8 cellular contexts compared by ENCODE assay signal in the genomic region with DNA sequence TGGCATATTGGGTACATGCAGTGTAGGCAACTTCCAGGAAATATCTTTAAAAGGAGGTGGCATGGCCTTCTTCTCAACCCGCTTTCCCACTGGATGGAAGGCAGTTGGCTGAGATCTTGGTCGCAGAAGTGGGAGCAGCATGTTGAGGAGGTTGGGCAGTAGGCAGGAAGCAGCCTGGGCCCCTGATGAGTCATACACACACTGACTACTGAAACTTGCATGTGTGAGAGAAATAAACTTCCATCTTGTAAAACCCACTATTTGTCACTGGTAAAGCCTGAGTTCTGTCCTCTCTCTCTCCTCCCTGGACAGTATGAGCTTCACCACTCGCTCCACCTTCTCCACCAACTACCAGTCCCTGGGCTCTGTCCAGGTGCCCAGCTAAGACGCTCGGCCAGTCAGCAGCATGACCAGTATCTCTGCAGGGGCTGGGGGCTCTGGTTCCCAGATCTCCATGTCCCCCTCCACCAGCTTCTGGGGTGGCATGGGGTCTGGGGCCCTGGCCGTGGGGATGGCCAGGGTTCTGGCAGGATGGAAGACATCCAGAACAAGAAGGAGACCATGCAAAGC.
DNase-seq lines count a peak whose midpoint lies in the region; ATAC-seq lines count a peak whose summit lies in the region.

No MANE protein-coding gene starts in this region.

- no peaks in the 10 kb centered on the region for H3K36me3 Mint-ChIP-seq in activated T-cell treated with anti-CD3 and anti-CD28 coated beads, Interleukin-2, amount 50 U/mL, for 72 hours (ENCODE audit: insufficient read depth in 2 of 2)
- no peaks in the 10 kb centered on the region for H3K36me3 Mint-ChIP-seq in activated T-cell treated with anti-CD3 and anti-CD28 coated beads, Interleukin-2, amount 50 U/mL, for 4 hours (ENCODE audit: insufficient read depth)

- H3K9me3 Mint-ChIP-seq in activated T-cell treated with anti-CD3 and anti-CD28 coated beads, Interleukin-2, amount 50 U/mL, for 72 hours, result peaks cover 6% of the 10 kb centered on the region in 2 donors
- peaks cover 16% of the 10 kb centered on the region for H3K9me3 Mint-ChIP-seq in activated T-cell treated with anti-CD3 and anti-CD28 coated beads, Interleukin-2, amount 50 U/mL, for 4 hours

- H3K4me3 Mint-ChIP-seq in activated T-cell treated with anti-CD3 and anti-CD28 coated beads, Interleukin-2, amount 50 U/mL, for 72 hours, result no peak overlapping the region
- no peak overlapping the region for H3K4me3 Mint-ChIP-seq in activated T-cell treated with anti-CD3 and anti-CD28 coated beads, Interleukin-2, amount 50 U/mL, for 4 hours

- H3K4me1 Mint-ChIP-seq in activated T-cell treated with anti-CD3 and anti-CD28 coated beads, Interleukin-2, amount 50 U/mL, for 72 hours (ENCODE audit: low read depth), result peaks cover 13% of the 10 kb centered on the region
- H3K4me1 Mint-ChIP-seq in activated T-cell treated with anti-CD3 and anti-CD28 coated beads, Interleukin-2, amount 50 U/mL, for 4 hours (ENCODE audit: low read depth), result no peaks in the 10 kb centered on the region

- H3K27me3 Mint-ChIP-seq in activated T-cell treated with anti-CD3 and anti-CD28 coated beads, Interleukin-2, amount 50 U/mL, for 72 hours (ENCODE audit: low read depth), result peaks cover 13% of the 10 kb centered on the region
- H3K27me3 Mint-ChIP-seq in activated T-cell treated with anti-CD3 and anti-CD28 coated beads, Interleukin-2, amount 50 U/mL, for 4 hours (ENCODE audit: low read depth), result peaks cover 7% of the 10 kb centered on the region

- no peak overlapping the region for H3K27ac Mint-ChIP-seq in activated T-cell treated with anti-CD3 and anti-CD28 coated beads, Interleukin-2, amount 50 U/mL, for 72 hours

- ATAC-seq in activated T-cell treated with anti-CD3 and anti-CD28 coated beads, Interleukin-2, amount 50 U/mL, for 72 hours (replicated peaks in 1 of 2), result peak; percentile 53 to 65
- no peak for ATAC-seq in activated T-cell treated with anti-CD3 and anti-CD28 coated beads, Interleukin-2, amount 50 U/mL, for 4 hours
- peak; percentile 100 for ATAC-seq in HG02884 (IDR thresholded peaks at IDR 0.05; ENCODE audit: unreplicated experiment)
- peak; percentile 65 for ATAC-seq in stimulated activated naive CD8-positive, alpha-beta T cell treated with anti-CD3 and anti-CD28 coated beads, Interleukin-15, Interleukin-2, amounts not matched to agents 100 U/mL and 50 U/mL, for 24 hours

- DNase-seq in activated T-cell treated with anti-CD3 and anti-CD28 coated beads, Interleukin-2, amount 50 U/mL, for 72 hours, result peak; percentile 6 to 14
- no peak for DNase-seq in activated T-cell treated with anti-CD3 and anti-CD28 coated beads, Interleukin-2, amount 50 U/mL, for 4 hours
- DNase-seq in OCI-M1 (lab: John Stamatoyannopoulos, UW) (peak; percentile 5), germinal center (ENCODE audit: low spot score) (no peak), NCI-H2227 (lab: John Stamatoyannopoulos, UW; ENCODE audit: unreplicated experiment) (no peak), iPS-NIHi11 (ENCODE audit: low spot score) (no peak)
- no peak for DNase-seq in stimulated activated naive CD8-positive, alpha-beta T cell treated with anti-CD3 and anti-CD28 coated beads, Interleukin-15, Interleukin-2, amounts not matched to agents 100 U/mL and 50 U/mL, for 24 hours

Comparison
In these comparisons a context has a peak if more than half of its experiments do, and no peak if none do; other contexts are left out.
1. ATAC-seq: peak in activated T-cell treated with anti-CD3 and anti-CD28 coated beads, Interleukin-2, amount 50 U/mL, for 72 hours (2 of 2), HG02884 (single experiment) and stimulated activated naive CD8-positive, alpha-beta T cell treated with anti-CD3 and anti-CD28 coated beads, Interleukin-15, Interleukin-2, amounts not matched to agents 100 U/mL and 50 U/mL, for 24 hours (single experiment); none in activated T-cell treated with anti-CD3 and anti-CD28 coated beads, Interleukin-2, amount 50 U/mL, for 4 hours (0 of 2).
2. DNase-seq: peak in activated T-cell treated with anti-CD3 and anti-CD28 coated beads, Interleukin-2, amount 50 U/mL, for 72 hours (2 of 2) and OCI-M1 (single experiment); none in activated T-cell treated with anti-CD3 and anti-CD28 coated beads, Interleukin-2, amount 50 U/mL, for 4 hours (single experiment), stimulated activated naive CD8-positive, alpha-beta T cell treated with anti-CD3 and anti-CD28 coated beads, Interleukin-15, Interleukin-2, amounts not matched to agents 100 U/mL and 50 U/mL, for 24 hours (single experiment), germinal center (single experiment), NCI-H2227 (single experiment) and iPS-NIHi11 (single experiment).